In the genomic region with DNA sequence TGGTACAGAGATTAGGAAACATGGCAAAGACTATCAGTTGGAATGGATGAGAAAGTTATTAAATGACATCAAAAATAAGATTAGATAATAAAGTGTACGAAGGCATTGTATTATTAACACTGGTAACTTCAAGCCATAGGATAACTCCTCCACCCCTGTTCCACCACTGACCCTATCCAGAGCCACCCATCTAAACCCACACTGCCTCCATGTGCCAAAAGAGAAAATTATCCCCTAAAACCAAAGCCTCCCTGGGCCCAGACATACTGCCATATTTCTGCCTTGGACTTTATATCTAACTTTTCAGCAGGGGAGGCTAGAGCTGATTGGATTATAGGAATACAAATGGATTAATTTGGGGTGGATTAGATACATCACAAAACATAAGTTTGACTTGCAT, we compare ENCODE assay signal across 23 cellular contexts.
"Had no signal": no experiment of that assay in that cellular context is flagged by ENCODE, and none has a peak within 500 bp of the region (broad histone marks: within the 10 kb centered on the region; RNA-seq: fewer than 3 reads in every experiment).

No MANE protein-coding gene starts in this region.

- H3K4me3 ChIP-seq: dorsolateral prefrontal cortex, esophagus muscularis mucosa, gastroesophageal sphincter, prostate gland, spleen, tibial artery, upper lobe of left lung, vagina had no signal

- H3K4me1 ChIP-seq: gastroesophageal sphincter, parathyroid adenoma, prostate gland, tibial artery, upper lobe of left lung, vagina had no signal

- H3K9me3 ChIP-seq: esophagus muscularis mucosa, gastroesophageal sphincter, prostate gland, spleen, tibial artery, upper lobe of left lung, vagina had no signal

- DNase-seq: dorsolateral prefrontal cortex; effector memory CD4-positive, alpha-beta T cell; glutamatergic neuron; islet precursor cell; mammary epithelial cell; naive thymus-derived CD4-positive, alpha-beta T cell; nephron progenitor cell; spleen; stimulated activated CD4-positive, alpha-beta T cell treated with anti-CD3 and anti-CD28 coated beads, Interleukin-15, amount 100 ng/mL, for 24 hours; stimulated activated CD4-positive, alpha-beta T cell treated with anti-CD3 and anti-CD28 coated beads, Interleukin-1b, Interleukin-23, amount 100 ng/mL, for 48 hours; stimulated activated CD4-positive, alpha-beta T cell treated with anti-CD3 and anti-CD28 coated beads, Interleukin-4, amount 100 ng/mL, for 24 hours; tibial artery; upper lobe of left lung had no signal

- H3K79me2 ChIP-seq: parathyroid adenoma had no signal

- H3K36me3 Mint-ChIP-seq: naive thymus-derived CD4-positive, alpha-beta T cell; stimulated activated memory B cell treated with anti-CD40 and anti-IgM and Interleukin-4, amounts not matched to agents 10 μg/mL and 1 μg/mL and 100 μg/mL, for 72 hours had no signal

- H3K27me3 Mint-ChIP-seq: stimulated activated memory B cell treated with anti-CD40 and anti-IgM and Interleukin-4, amounts not matched to agents 10 μg/mL and 1 μg/mL and 100 μg/mL, for 72 hours; stimulated activated naive CD8-positive, alpha-beta T cell treated with anti-CD3 and anti-CD28 coated beads, Interleukin-15, Interleukin-2, amounts not matched to agents 100 ng/mL and 50 ng/mL, for 24 hours had no signal

- H3K27me3 ChIP-seq: dorsolateral prefrontal cortex, esophagus muscularis mucosa, gastroesophageal sphincter, spleen, tibial artery, upper lobe of left lung, vagina had no signal

- H3K4me3 Mint-ChIP-seq: naive thymus-derived CD4-positive, alpha-beta T cell; nephron progenitor cell; stimulated activated memory B cell treated with anti-CD40 and anti-IgM and Interleukin-4, amounts not matched to agents 10 μg/mL and 1 μg/mL and 100 μg/mL, for 72 hours; stimulated activated naive CD8-positive, alpha-beta T cell treated with anti-CD3 and anti-CD28 coated beads, Interleukin-15, Interleukin-2, amounts not matched to agents 100 ng/mL and 50 ng/mL, for 24 hours had no signal

- H3K27ac Mint-ChIP-seq: naive thymus-derived CD4-positive, alpha-beta T cell; nephron progenitor cell; stimulated activated memory B cell treated with anti-CD40 and anti-IgM and Interleukin-4, amounts not matched to agents 10 μg/mL and 1 μg/mL and 100 μg/mL, for 72 hours; stimulated activated naive CD8-positive, alpha-beta T cell treated with anti-CD3 and anti-CD28 coated beads, Interleukin-15, Interleukin-2, amounts not matched to agents 100 ng/mL and 50 ng/mL, for 24 hours had no signal

- H2AFZ ChIP-seq: parathyroid adenoma had no signal

- H3K9me3 Mint-ChIP-seq: stimulated activated memory B cell treated with anti-CD40 and anti-IgM and Interleukin-4, amounts not matched to agents 10 μg/mL and 1 μg/mL and 100 μg/mL, for 72 hours; stimulated activated naive CD8-positive, alpha-beta T cell treated with anti-CD3 and anti-CD28 coated beads, Interleukin-15, Interleukin-2, amounts not matched to agents 100 ng/mL and 50 ng/mL, for 24 hours had no signal

- H3K4me1 Mint-ChIP-seq: nephron progenitor cell had no signal

- H3K27ac ChIP-seq: dorsolateral prefrontal cortex, epithelial cell of prostate, esophagus muscularis mucosa, gastroesophageal sphincter, parathyroid adenoma, prostate gland, spleen, tibial artery, upper lobe of left lung, vagina had no signal

- H3K9ac ChIP-seq: parathyroid adenoma had no signal

- ATAC-seq: gastroesophageal sphincter; left lobe of liver; naive thymus-derived CD4-positive, alpha-beta T cell; sciatic nerve; stimulated activated memory B cell treated with anti-CD40 and anti-IgM and Interleukin-4, amounts not matched to agents 10 μg/mL and 1 μg/mL and 100 μg/mL, for 72 hours had no signal

- H3K36me3 ChIP-seq: esophagus muscularis mucosa, gastroesophageal sphincter, prostate gland, spleen, tibial artery, upper lobe of left lung, vagina had no signal
